Comparison of ENCODE assay signal across 11 cellular contexts in genomic region chr7:135523146-135523545, GRCh38.
"Had no signal": no experiment of that assay in that cellular context is flagged by ENCODE, and none has a peak within 500 bp of the region (broad histone marks: within the 10 kb centered on the region; RNA-seq: fewer than 3 reads in every experiment).

No MANE protein-coding gene starts in this region.

- ATAC-seq: GM23338, HCT116 had no signal

- H3K9ac ChIP-seq: GM23248 had no signal

- H3K36me3 ChIP-seq: HAP-1 had no signal

- H3K9me3 ChIP-seq: HAP-1 had no signal

- H3K4me1 ChIP-seq: HAP-1 had no signal

- FAIRE-seq: H1, H54 had no signal

- DNase-seq: GM23248, GOT3, H7, H9, HCEC 1CT, HFFc6 had no signal

- H2AFZ ChIP-seq: GM23248 had no signal

- H3K4me2 ChIP-seq: GM23338 had no signal

- H3K4me3 ChIP-seq: GM23248, GM23338, HAP-1 had no signal

- H3K27ac ChIP-seq: GM23248 had no signal
